ENCODE assay signal across 17 cellular contexts in genomic region chr11:60853469-60853950, GRCh38. TPM values are rescaled to one million over a fixed set of nuclear protein-coding genes. Genes with fewer than 3 reads are reported as not detected.
DNase-seq lines count a peak whose midpoint lies in the region; ATAC-seq, FAIRE-seq and TF ChIP-seq lines count a peak whose summit lies in the region.
"Had no signal": no experiment of that assay in that cellular context is flagged by ENCODE, and none has a peak within 500 bp of the region (broad histone marks: within the 10 kb centered on the region; RNA-seq: fewer than 3 reads in every experiment).

No MANE protein-coding gene starts in this region.

- no peak overlapping the region for H2AFZ ChIP-seq in HepG2 (ENCODE audit: low read length)

- no peaks in the 10 kb centered on the region for H3K9me3 ChIP-seq in HepG2 (ENCODE audit: low read length)
- no peaks in the 10 kb centered on the region for H3K9me3 ChIP-seq in right lobe of liver
- H3K9me3 ChIP-seq in KOPT-K1 (ENCODE audit: insufficient read depth, low read length, poor library complexity, severe bottlenecking) = no peaks in the 10 kb centered on the region
- no peaks in the 10 kb centered on the region for H3K9me3 ChIP-seq in iPS-15b (ENCODE audit: control insufficient read depth, insufficient read depth, low read length)

- no TSS peak for BruUV-seq in HepG2 (replicated peaks; lab: Mats Ljungman, UMichigan)

- no peak for FAIRE-seq in HepG2 (lab: Jason Lieb, UNC)
- FAIRE-seq: GM18507 had no signal

- no peak overlapping the region for H3K4me3 Mint-ChIP-seq in chondrocyte (ENCODE audit: unreplicated experiment)
- H3K4me3 Mint-ChIP-seq: GM23338, H9 had no signal

- no peaks in the 10 kb centered on the region for H3K9me3 Mint-ChIP-seq in chondrocyte (ENCODE audit: low read depth)
- H3K9me3 Mint-ChIP-seq: CD4-positive, alpha-beta memory T cell; GM23338; H9 had no signal

- no peaks in the 10 kb centered on the region for H3K27me3 ChIP-seq in HepG2 (ENCODE audit: control insufficient read depth in 1 of 2, insufficient read depth in 2 of 2, low read length in 2 of 2)
- H3K27me3 ChIP-seq in right lobe of liver = no peaks in the 10 kb centered on the region
- H3K27me3 ChIP-seq in iPS-15b (ENCODE audit: control insufficient read depth, insufficient read depth, low read length) = peaks cover 31% of the 10 kb centered on the region

- no peak for TF ChIP-seq RAD21 in HepG2 (CRISPR knock-in tag; IDR thresholded peaks at IDR 0.05)

- intact Hi-C loops in HepG2 (cut with micrococcal nuclease; ENCODE audit: unreplicated experiment) = no loop called here
- intact Hi-C loops in right lobe of liver (cut with DNase I) = no loop called here

- H3K27ac ChIP-seq in HepG2 (ENCODE audit: extremely low read length, insufficient read depth, low read length) (no peak overlapping the region), right lobe of liver (no peak overlapping the region), KOPT-K1 (ENCODE audit: low read depth, low read length, poor library complexity, severe bottlenecking) (peak overlapping the region; percentile 60)
- H3K27ac ChIP-seq: C4-2B had no signal

- H3K4me3 ChIP-seq in HepG2 (replicated peaks in 1 of 3; ENCODE audit: insufficient read depth in 1 of 3, low read depth in 2 of 3, low read length in 3 of 3) (no peak overlapping the region), right lobe of liver (no peak overlapping the region), iPS-15b (ENCODE audit: low read depth, low read length) (peak overlapping the region; percentile 18)

- WGBS in HepG2 (ENCODE audit: low lambda C conversion rate) = 96% methylated on average over 18 of the region's 23 CpGs
- WGBS in right lobe of liver (ENCODE audit: insufficient coverage, low coverage, low lambda C conversion rate, missing lambda C conversion rate) = 93% methylated on average over 3 of the region's 23 CpGs

- no peaks in the 10 kb centered on the region for H3K79me2 ChIP-seq in HepG2 (ENCODE audit: insufficient read depth, low read length)

- H3K36me3 Mint-ChIP-seq in chondrocyte (ENCODE audit: low read depth) = peaks cover 20% of the 10 kb centered on the region

- in situ Hi-C loops in HepG2 (cut with HindIII; ENCODE audit: extremely low pct_ligation_motif_present, low pct_unique_long_range_greater_than_20kb) = no loop called here

- TF ChIP-seq POLR2A in HepG2 (IDR thresholded peaks at IDR 0.05; ENCODE audit: insufficient read depth in 1 of 2, low read depth in 2 of 2, low read length in 2 of 2) (no peak), right lobe of liver (IDR thresholded peaks at IDR 0.05) (no peak)

- H3K4me1 ChIP-seq in HepG2 (ENCODE audit: insufficient read depth, low read length) = peaks cover 49% of the 10 kb centered on the region
- H3K4me1 ChIP-seq in right lobe of liver = peaks cover 0 to 5% (median 0%) of the 10 kb centered on the region in 4 donors
- H3K4me1 ChIP-seq in iPS-15b (ENCODE audit: control insufficient read depth, insufficient read depth, low read length) = peaks cover 5% of the 10 kb centered on the region

- H4K20me1 ChIP-seq in HepG2 (ENCODE audit: insufficient read depth, low read length) = no peaks in the 10 kb centered on the region

- TF ChIP-seq CTCF in HepG2 (CRISPR knock-in tag; IDR thresholded peaks at IDR 0.05) (no peak), right lobe of liver (IDR thresholded peaks at IDR 0.05) (no peak), chondrocyte (IDR thresholded peaks at IDR 0.05) (no peak)

- CTCF ChIA-PET in HepG2 (lab: Yijun Ruan, JAX; ENCODE audit: low intra/inter-chr PET ratio, low total read pairs) = no interaction called here

- POLR2A ChIA-PET in HepG2 (lab: Yijun Ruan, JAX) = interaction anchor here (1.1 kb wide), 1 partner anchor 9 kb away, joined by 3 read pairs; no protein-coding TSS in a partner anchor

- H3K36me3 ChIP-seq in HepG2 (replicated peaks in 1 of 2; ENCODE audit: control insufficient read depth in 1 of 2, insufficient read depth in 2 of 2, low read length in 2 of 2) (peaks cover 19 to 36% of the 10 kb centered on the region in 2 experiments; a peak in 4 of 5 replicates), right lobe of liver (peaks cover 0 to 3% (median 0%) of the 10 kb centered on the region in 4 donors), KOPT-K1 (ENCODE audit: insufficient read depth, low read length) (peaks cover 45% of the 10 kb centered on the region), iPS-15b (ENCODE audit: control insufficient read depth, insufficient read depth, low read length) (peaks cover 25% of the 10 kb centered on the region)

- peaks cover 2% of the 10 kb centered on the region for H3K27me3 Mint-ChIP-seq in chondrocyte (ENCODE audit: low read depth)
- H3K27me3 Mint-ChIP-seq: CD4-positive, alpha-beta memory T cell had no signal

- ATAC-seq in HepG2 (no peak), right lobe of liver (no peak), GM18870 (IDR thresholded peaks at IDR 0.05; ENCODE audit: unreplicated experiment) (no peak), HG02610 (IDR thresholded peaks at IDR 0.05; ENCODE audit: unreplicated experiment) (no peak)

- H3K4me2 ChIP-seq in HepG2 (ENCODE audit: low read depth, low read length) = no peak overlapping the region

- DNase-seq in HepG2 (ENCODE audit: low spot score) = no peak
- DNase-seq in right lobe of liver = no peak
- DNase-seq in NCI-H2107 (lab: John Stamatoyannopoulos, UW) = no peak
- no peak for DNase-seq in chondrocyte (ENCODE audit: low spot score)
- DNase-seq: ACHN; CD4-positive, alpha-beta memory T cell; COR-L47; H9 had no signal

- H3K27ac Mint-ChIP-seq in chondrocyte (ENCODE audit: unreplicated experiment) = no peak overlapping the region
- H3K27ac Mint-ChIP-seq: CD4-positive, alpha-beta memory T cell; GM23338 had no signal

- no peak for TF ChIP-seq EP300 in HepG2 (IDR thresholded peaks at IDR 0.05; ENCODE audit: low read depth in 2 of 2, low read length in 2 of 2)
- no peak for TF ChIP-seq EP300 in HepG2 (CRISPR knock-in tag; IDR thresholded peaks at IDR 0.05; ENCODE audit: borderline replicate concordance)

- H3K4me1 Mint-ChIP-seq in chondrocyte (ENCODE audit: low read depth) = peaks cover 7% of the 10 kb centered on the region
- H3K4me1 Mint-ChIP-seq: H9 had no signal

- no peak overlapping the region for H3K9ac ChIP-seq in HepG2 (ENCODE audit: insufficient read depth, low read depth, low read length)
- H3K9ac ChIP-seq in iPS-15b (ENCODE audit: low read depth, low read length) = no peak overlapping the region

RNA-seq across cellular contexts. Expression of gene PTGDR2, which starts 2.2 kb away (rescaled TPM):
- total RNA-seq in HepG2 (2016; rRNA removed; fragmentation: Illumina TruSeq; extraction: Trizol) (1.0 and 2.5 TPM in 2 replicates), right lobe of liver (under 1 TPM in 5 of 6 experiments, not detected in 1; 0.07 to 0.18 (median 0.12) TPM), chondrocyte (0.12 TPM in 1 of 3 replicates, not detected in the others)
- 0.40 and 0.53 TPM in 2 replicates for total RNA-seq in HepG2 (2016; cell fraction: cytosol; rRNA removed; fragmentation: Illumina TruSeq; extraction: Trizol; ENCODE audit: low read depth)
- total RNA-seq in HepG2 (2016; cell fraction: insoluble cytoplasmic fraction; rRNA removed; fragmentation: Illumina TruSeq; extraction: Trizol) = 1.1 and 2.4 TPM in 2 replicates
- 1.1 and 1.3 TPM in 2 replicates for total RNA-seq in HepG2 (2016; cell fraction: membrane; rRNA removed; fragmentation: Illumina TruSeq; extraction: Trizol)
- 1.8 and 2.0 TPM in 2 replicates for total RNA-seq in HepG2 (2016; cell fraction: nucleus; rRNA removed; fragmentation: Illumina TruSeq; extraction: Trizol)
- 1.9 and 2.1 TPM in 2 replicates for polyA plus RNA-seq in HepG2 (2011; rRNA removed)
- 1.9 and 2.2 TPM in 2 replicates for polyA plus RNA-seq in HepG2 (2011; cell fraction: cytosol; rRNA removed)
- polyA plus RNA-seq in HepG2 (2011; cell fraction: nucleus; rRNA removed) = 1.7 and 1.8 TPM in 2 replicates
- 1.7 and 2.1 TPM in 2 replicates for polyA plus RNA-seq in HepG2 (2012)
- 0.24 and 0.38 TPM in 2 replicates for polyA plus RNA-seq in HepG2 (2016; cell fraction: cytosol; fragmentation: Illumina TruSeq; extraction: Trizol; ENCODE audit: low read depth)
- polyA plus RNA-seq in HepG2 (2016; cell fraction: insoluble cytoplasmic fraction; fragmentation: Illumina TruSeq; extraction: Trizol; ENCODE audit: low read depth) = 1.1 and 1.2 TPM in 2 replicates
- 0.70 and 0.73 TPM in 2 replicates for polyA plus RNA-seq in HepG2 (2016; cell fraction: membrane; fragmentation: Illumina TruSeq; extraction: Trizol; ENCODE audit: low read depth)
- 2.8 and 3.2 TPM in 2 replicates for polyA plus RNA-seq in HepG2 (2016; cell fraction: nucleus; fragmentation: Illumina TruSeq; extraction: Trizol; ENCODE audit: insufficient read depth, low read depth)
- 9.7 TPM in 1 of 2 replicates, not detected in the other for polyA minus RNA-seq in HepG2 (2011; rRNA and poly(A)+ RNA removed; ENCODE audit: low replicate concordance)
- polyA minus RNA-seq in HepG2 (2011; cell fraction: cytosol; rRNA and poly(A)+ RNA removed) = 2.4 and 3.0 TPM in 2 replicates
- 0.64 and 0.99 TPM in 2 replicates for polyA minus RNA-seq in HepG2 (2011; cell fraction: nucleus; rRNA and poly(A)+ RNA removed)
- total RNA-seq: A172, H9 had no signal

RNA-seq across cellular contexts. Expression of gene CCDC86, which starts 11.6 kb away (rescaled TPM):
- total RNA-seq in HepG2 (2016; rRNA removed; fragmentation: Illumina TruSeq; extraction: Trizol) (37.6 and 46.6 TPM in 2 replicates), right lobe of liver (10 to 100 TPM in 2 of 6 experiments, 1 to 10 TPM in 4; 4.9 to 17.8 (median 8.6) TPM), chondrocyte (16.6 to 18.6 TPM (median 17.7 TPM) in 3 replicates)
- 9.1 and 11.2 TPM in 2 replicates for total RNA-seq in HepG2 (2016; cell fraction: cytosol; rRNA removed; fragmentation: Illumina TruSeq; extraction: Trizol; ENCODE audit: low read depth)
- total RNA-seq in HepG2 (2016; cell fraction: insoluble cytoplasmic fraction; rRNA removed; fragmentation: Illumina TruSeq; extraction: Trizol) = 39.4 and 39.7 TPM in 2 replicates
- total RNA-seq in HepG2 (2016; cell fraction: membrane; rRNA removed; fragmentation: Illumina TruSeq; extraction: Trizol) = 22.6 and 23.6 TPM in 2 replicates
- 28.6 and 33.4 TPM in 2 replicates for total RNA-seq in HepG2 (2016; cell fraction: nucleus; rRNA removed; fragmentation: Illumina TruSeq; extraction: Trizol)
- 33.8 and 34.4 TPM in 2 replicates for polyA plus RNA-seq in HepG2 (2011; rRNA removed)
- polyA plus RNA-seq in HepG2 (2011; cell fraction: cytosol; rRNA removed) = 20.2 and 30.1 TPM in 2 replicates
- 36.2 and 51.2 TPM in 2 replicates for polyA plus RNA-seq in HepG2 (2011; cell fraction: nucleus; rRNA removed)
- 25.4 and 41.0 TPM in 2 replicates for polyA plus RNA-seq in HepG2 (2012)
- 24.5 and 27.7 TPM in 2 replicates for polyA plus RNA-seq in HepG2 (2016; cell fraction: cytosol; fragmentation: Illumina TruSeq; extraction: Trizol; ENCODE audit: low read depth)
- 95.3 and 116 TPM in 2 replicates for polyA plus RNA-seq in HepG2 (2016; cell fraction: insoluble cytoplasmic fraction; fragmentation: Illumina TruSeq; extraction: Trizol; ENCODE audit: low read depth)
- polyA plus RNA-seq in HepG2 (2016; cell fraction: membrane; fragmentation: Illumina TruSeq; extraction: Trizol; ENCODE audit: low read depth) = 36.9 and 39.7 TPM in 2 replicates
- polyA plus RNA-seq in HepG2 (2016; cell fraction: nucleus; fragmentation: Illumina TruSeq; extraction: Trizol; ENCODE audit: insufficient read depth, low read depth) = 84.0 and 92.6 TPM in 2 replicates
- polyA minus RNA-seq in HepG2 (2011; rRNA and poly(A)+ RNA removed; ENCODE audit: low replicate concordance) = 28.0 and 49.7 TPM in 2 replicates
- polyA minus RNA-seq in HepG2 (2011; cell fraction: cytosol; rRNA and poly(A)+ RNA removed) = 12.4 and 17.5 TPM in 2 replicates
- 11.7 and 14.2 TPM in 2 replicates for polyA minus RNA-seq in HepG2 (2011; cell fraction: nucleus; rRNA and poly(A)+ RNA removed)

RNA-seq across cellular contexts. Expression of gene ZP1, which starts 13.8 kb away (rescaled TPM):
- total RNA-seq in HepG2 (2016; rRNA removed; fragmentation: Illumina TruSeq; extraction: Trizol) (not detected in 2 replicates), right lobe of liver (not detected), chondrocyte (0.40 to 0.49 TPM in 2 of 3 replicates, not detected in the other)
- total RNA-seq in HepG2 (2016; cell fraction: cytosol; rRNA removed; fragmentation: Illumina TruSeq; extraction: Trizol; ENCODE audit: low read depth) = not detected in 2 replicates
- total RNA-seq in HepG2 (2016; cell fraction: insoluble cytoplasmic fraction; rRNA removed; fragmentation: Illumina TruSeq; extraction: Trizol) = not detected in 2 replicates
- not detected in 2 replicates for total RNA-seq in HepG2 (2016; cell fraction: membrane; rRNA removed; fragmentation: Illumina TruSeq; extraction: Trizol)
- total RNA-seq in HepG2 (2016; cell fraction: nucleus; rRNA removed; fragmentation: Illumina TruSeq; extraction: Trizol) = not detected in 2 replicates
- 0.16 and 0.26 TPM in 2 replicates for polyA plus RNA-seq in HepG2 (2011; rRNA removed)
- 0.05 and 0.25 TPM in 2 replicates for polyA plus RNA-seq in HepG2 (2011; cell fraction: cytosol; rRNA removed)
- 0.82 and 1.1 TPM in 2 replicates for polyA plus RNA-seq in HepG2 (2011; cell fraction: nucleus; rRNA removed)
- polyA plus RNA-seq in HepG2 (2012) = not detected in 2 replicates
- not detected in 2 replicates for polyA plus RNA-seq in HepG2 (2016; cell fraction: cytosol; fragmentation: Illumina TruSeq; extraction: Trizol; ENCODE audit: low read depth)
- not detected in 2 replicates for polyA plus RNA-seq in HepG2 (2016; cell fraction: insoluble cytoplasmic fraction; fragmentation: Illumina TruSeq; extraction: Trizol; ENCODE audit: low read depth)
- not detected in 2 replicates for polyA plus RNA-seq in HepG2 (2016; cell fraction: membrane; fragmentation: Illumina TruSeq; extraction: Trizol; ENCODE audit: low read depth)
- polyA plus RNA-seq in HepG2 (2016; cell fraction: nucleus; fragmentation: Illumina TruSeq; extraction: Trizol; ENCODE audit: insufficient read depth, low read depth) = not detected in 2 replicates
- not detected in 2 replicates for polyA minus RNA-seq in HepG2 (2011; rRNA and poly(A)+ RNA removed; ENCODE audit: low replicate concordance)
- not detected in 2 replicates for polyA minus RNA-seq in HepG2 (2011; cell fraction: cytosol; rRNA and poly(A)+ RNA removed)
- polyA minus RNA-seq in HepG2 (2011; cell fraction: nucleus; rRNA and poly(A)+ RNA removed) = not detected in 2 replicates
- total RNA-seq: GM23338, H9, HT-29 had no signal
- polyA plus RNA-seq: GM23338 had no signal

RNA-seq across cellular contexts. Expression of gene PRPF19, which starts 52.9 kb away (rescaled TPM):
- total RNA-seq in HepG2 (2016; rRNA removed; fragmentation: Illumina TruSeq; extraction: Trizol) (91.1 and 115 TPM in 2 replicates), right lobe of liver (10 to 100 TPM; 45.5 to 82.6 (median 48.3) TPM), chondrocyte (48.4 to 51.3 TPM (median 48.6 TPM) in 3 replicates)
- total RNA-seq in HepG2 (2016; cell fraction: cytosol; rRNA removed; fragmentation: Illumina TruSeq; extraction: Trizol; ENCODE audit: low read depth) = 16.1 and 16.4 TPM in 2 replicates
- total RNA-seq in HepG2 (2016; cell fraction: insoluble cytoplasmic fraction; rRNA removed; fragmentation: Illumina TruSeq; extraction: Trizol) = 93.5 and 104 TPM in 2 replicates
- 37.9 and 40.5 TPM in 2 replicates for total RNA-seq in HepG2 (2016; cell fraction: membrane; rRNA removed; fragmentation: Illumina TruSeq; extraction: Trizol)
- 52.4 and 56.0 TPM in 2 replicates for total RNA-seq in HepG2 (2016; cell fraction: nucleus; rRNA removed; fragmentation: Illumina TruSeq; extraction: Trizol)
- 25.0 and 27.4 TPM in 2 replicates for polyA plus RNA-seq in HepG2 (2011; rRNA removed)
- polyA plus RNA-seq in HepG2 (2011; cell fraction: cytosol; rRNA removed) = 19.8 and 29.8 TPM in 2 replicates
- polyA plus RNA-seq in HepG2 (2011; cell fraction: nucleus; rRNA removed) = 32.6 and 32.8 TPM in 2 replicates
- 56.0 and 62.2 TPM in 2 replicates for polyA plus RNA-seq in HepG2 (2012)
- polyA plus RNA-seq in HepG2 (2016; cell fraction: cytosol; fragmentation: Illumina TruSeq; extraction: Trizol; ENCODE audit: low read depth) = 14.7 and 16.9 TPM in 2 replicates
- 125 and 138 TPM in 2 replicates for polyA plus RNA-seq in HepG2 (2016; cell fraction: insoluble cytoplasmic fraction; fragmentation: Illumina TruSeq; extraction: Trizol; ENCODE audit: low read depth)
- polyA plus RNA-seq in HepG2 (2016; cell fraction: membrane; fragmentation: Illumina TruSeq; extraction: Trizol; ENCODE audit: low read depth) = 33.6 and 36.5 TPM in 2 replicates
- polyA plus RNA-seq in HepG2 (2016; cell fraction: nucleus; fragmentation: Illumina TruSeq; extraction: Trizol; ENCODE audit: insufficient read depth, low read depth) = 76.8 and 76.9 TPM in 2 replicates
- polyA minus RNA-seq in HepG2 (2011; rRNA and poly(A)+ RNA removed; ENCODE audit: low replicate concordance) = 52.3 and 71.1 TPM in 2 replicates
- polyA minus RNA-seq in HepG2 (2011; cell fraction: cytosol; rRNA and poly(A)+ RNA removed) = 22.3 and 28.6 TPM in 2 replicates
- polyA minus RNA-seq in HepG2 (2011; cell fraction: nucleus; rRNA and poly(A)+ RNA removed) = 33.5 and 39.2 TPM in 2 replicates
